10 cellular contexts compared by ENCODE assay signal in the genomic region with DNA sequence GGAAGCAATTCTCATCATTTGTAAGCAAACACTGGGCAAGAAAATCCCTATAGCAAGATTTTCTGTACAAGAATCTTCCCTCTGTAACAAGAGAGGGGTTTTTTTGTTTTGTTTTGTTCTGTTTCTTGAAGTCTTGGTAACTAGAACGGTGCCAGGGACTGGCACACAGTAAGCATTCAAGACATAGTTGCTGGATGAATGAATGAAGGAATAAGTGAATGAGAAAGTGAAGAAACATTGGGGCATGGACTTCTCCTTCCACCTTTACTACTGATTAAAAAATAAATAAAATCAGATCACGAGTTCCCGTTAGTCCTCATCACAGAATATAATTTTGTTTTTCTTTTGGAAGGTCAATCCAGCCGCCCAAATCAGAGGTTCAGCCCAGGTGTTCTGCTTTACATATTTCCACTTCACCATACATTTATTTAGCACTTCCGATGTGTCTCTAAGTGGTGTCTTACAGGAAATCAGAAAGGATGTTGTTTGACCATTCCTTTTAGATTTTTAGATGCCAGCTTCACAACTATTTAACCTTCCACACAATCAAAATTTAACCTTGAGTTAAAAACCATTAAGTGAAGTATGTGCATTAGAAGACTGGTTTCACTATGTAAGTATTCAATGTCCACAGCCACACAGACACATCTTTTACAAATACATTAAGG.
DNase-seq lines count a peak whose midpoint lies in the region; ATAC-seq and TF ChIP-seq lines count a peak whose summit lies in the region.
"Had no signal": no experiment of that assay in that cellular context is flagged by ENCODE, and none has a peak within 500 bp of the region (broad histone marks: within the 10 kb centered on the region; RNA-seq: fewer than 3 reads in every experiment).

No MANE protein-coding gene starts in this region.

- H3K27me3 Mint-ChIP-seq in memory B cell: no peaks in the 10 kb centered on the region

- 92% methylated on average over 5 of the region's 5 CpGs for WGBS in HUES64
- 87 to 91% methylated on average over 5 of the region's 5 CpGs for WGBS in heart right ventricle, 2 donors

- H3K36me3 ChIP-seq in HUES64 (ENCODE audit: insufficient read depth, low read length) (peaks cover 1% of the 10 kb centered on the region; the same call in 1 of the 2 replicates), heart right ventricle (peaks cover 0 to 3% (median 0%) of the 10 kb centered on the region in 9 donors)

- H3K4me3 Mint-ChIP-seq in memory B cell: no peak overlapping the region

- peak overlapping the region; percentile 59 for H3K27ac ChIP-seq in HUES64 (ENCODE audit: low read depth, low read length)
- H3K27ac ChIP-seq in heart right ventricle: peak overlapping the region in 1 of 10 donors; percentile 32
- H3K27ac ChIP-seq in dorsolateral prefrontal cortex: peak overlapping the region in 3 of 59 donors; percentile 3 to 30 (median 21)

- H3K36me3 Mint-ChIP-seq in memory B cell: peaks cover 3% of the 10 kb centered on the region

- ATAC-seq in GM18867 (IDR thresholded peaks at IDR 0.05; ENCODE audit: unreplicated experiment): peak; percentile 31
- ATAC-seq in HG02571 (IDR thresholded peaks at IDR 0.05; ENCODE audit: unreplicated experiment): peak; percentile 27
- peak; percentile 71 for ATAC-seq in memory B cell (ENCODE audit: low read depth)
- no peak for ATAC-seq in heart right ventricle

- peak overlapping the region; percentile 15; the same call in 1 of the 2 replicates for H3K9ac ChIP-seq in HUES64 (ENCODE audit: low read depth, low read length)

- H3K9me3 Mint-ChIP-seq in memory B cell: peaks cover 3% of the 10 kb centered on the region

- H3K4me1 ChIP-seq in HUES64 (ENCODE audit: insufficient read depth, low read length) (peaks cover 70% of the 10 kb centered on the region), heart right ventricle (peaks cover 0 to 35% (median 8%) of the 10 kb centered on the region in 9 donors)

- no peak for DNase-seq in memory B cell (ENCODE audit: low spot score in 2 of 2)
- no peak for DNase-seq in heart right ventricle
- DNase-seq in dorsolateral prefrontal cortex: no peak
- DNase-seq in NCI-H446 (lab: John Stamatoyannopoulos, UW): no peak
- no peak for DNase-seq in amygdala (lab: John Stamatoyannopoulos, UW)
- DNase-seq: NCI-H524, occipital lobe had no signal

- H3K4me3 ChIP-seq in HUES64 (ENCODE audit: low read length) (no peak overlapping the region), heart right ventricle (no peak overlapping the region), dorsolateral prefrontal cortex (no peak overlapping the region)

- TF ChIP-seq CTCF in heart right ventricle (IDR thresholded peaks at IDR 0.05) (no peak), dorsolateral prefrontal cortex (IDR thresholded peaks at IDR 0.05 in 54 of 56, conservative IDR thresholded peaks at IDR 0.05 in 2 of 56; ENCODE audit: low read depth in 1 of 56, partially characterized antibody in 56 of 56) (no peak)

- H3K27me3 ChIP-seq in HUES64 (ENCODE audit: insufficient read depth, low read length): no peaks in the 10 kb centered on the region
- H3K27me3 ChIP-seq in heart right ventricle: no peaks in the 10 kb centered on the region
- no peaks in the 10 kb centered on the region for H3K27me3 ChIP-seq in dorsolateral prefrontal cortex

- H3K9me3 ChIP-seq in HUES64 (ENCODE audit: insufficient read depth, low read depth, low read length) (no peaks in the 10 kb centered on the region), heart right ventricle (no peaks in the 10 kb centered on the region)

- peak overlapping the region; percentile 38 for H3K27ac Mint-ChIP-seq in memory B cell

- intact Hi-C loops in heart right ventricle (cut with DNase I) (no loop called here), dorsolateral prefrontal cortex (cut with DNase I) (no loop called here)

- H3K4me1 Mint-ChIP-seq in memory B cell: peaks cover 16% of the 10 kb centered on the region

Comparison
In these comparisons a context has a peak if more than half of its experiments do, and no peak if none do; other contexts are left out.
1. ATAC-seq: peak in GM18867 (single experiment), HG02571 (single experiment) and memory B cell (single experiment); none in heart right ventricle (0 of 8).